8 cellular contexts compared by ENCODE assay signal in genomic region chr17:50297407-50297865, GRCh38. TPM values are rescaled to one million over a fixed set of nuclear protein-coding genes. Genes with fewer than 3 reads are reported as not detected.
DNase-seq lines count a peak whose midpoint lies in the region; ATAC-seq and TF ChIP-seq lines count a peak whose summit lies in the region.

No MANE protein-coding gene starts in this region.

- H3K27me3 ChIP-seq in osteoblast (ENCODE audit: insufficient read depth, low read length) (peaks cover 3% of the 10 kb centered on the region), tibial artery (no peaks in the 10 kb centered on the region)

- no peak overlapping the region for H3K4me3 ChIP-seq in Jurkat, Clone E6-1 (ENCODE audit: low read length)
- H3K4me3 ChIP-seq in fibroblast of villous mesenchyme (ENCODE audit: low read depth, low read length) (no peak overlapping the region), osteoblast (ENCODE audit: insufficient read depth, low read length) (no peak overlapping the region), tibial artery (no peak overlapping the region)

- intact Hi-C loops in tibial artery (cut with DNase I; ENCODE audit: low total_unique reads), result loop anchor here (2.0 to 5.0 kb wide), 2 partner anchors 95 to 205 kb away; no protein-coding TSS in a partner anchor

- H3K36me3 ChIP-seq in osteoblast (ENCODE audit: insufficient read depth, low read length), result no peaks in the 10 kb centered on the region
- H3K36me3 ChIP-seq in tibial artery, result no peaks in the 10 kb centered on the region

- no peaks in the 10 kb centered on the region for H3K9me3 ChIP-seq in osteoblast (ENCODE audit: low read depth, low read length)
- H3K9me3 ChIP-seq in tibial artery, result no peaks in the 10 kb centered on the region

- H3K4me1 ChIP-seq in osteoblast (ENCODE audit: insufficient read depth, low read length) (no peaks in the 10 kb centered on the region), tibial artery (no peaks in the 10 kb centered on the region)

- no peak overlapping the region for H2AFZ ChIP-seq in osteoblast (ENCODE audit: low read length)

- H3K27ac ChIP-seq in osteoblast (ENCODE audit: low read depth, low read length) (no peak overlapping the region), tibial artery (no peak overlapping the region)

- no peak overlapping the region for H3K4me2 ChIP-seq in osteoblast (ENCODE audit: insufficient read depth, low read length)

- H3K79me2 ChIP-seq in osteoblast (ENCODE audit: insufficient read depth, low read length), result no peaks in the 10 kb centered on the region

- no peaks in the 10 kb centered on the region for H4K20me1 ChIP-seq in osteoblast (ENCODE audit: insufficient read depth, low read length)

- no peak for ATAC-seq in HG02623 (IDR thresholded peaks at IDR 0.05; ENCODE audit: unreplicated experiment)

- peak; percentile 62 for TF ChIP-seq CTCF in fibroblast of villous mesenchyme (IDR thresholded peaks at IDR 0.05; ENCODE audit: insufficient read depth, low read depth, low read length)
- peak; percentile 92 for TF ChIP-seq CTCF in osteoblast (IDR thresholded peaks at IDR 0.05; ENCODE audit: extremely low read depth, low read depth, low read length)
- peak; percentile 95 to 99 for TF ChIP-seq CTCF in tibial artery (IDR thresholded peaks at IDR 0.05)

- DNase-seq in DMS79 treated with DMSO at 0.1 percent for 48 hours (lab: John Stamatoyannopoulos, UW), result peak; percentile 36
- DNase-seq in Jurkat, Clone E6-1 (ENCODE audit: low read depth, low spot score), result peak; percentile 57
- DNase-seq in RPMI7951 (ENCODE audit: low read depth), result peak; percentile 47
- peak; percentile 38 to 63 for DNase-seq in activated T-helper 1 cell treated with anti-CD3 and anti-CD28 coated beads, Interleukin-2, amount 50 U/mL, for 16 hours (ENCODE audit: low read depth in 1 of 2, low spot score in 1 of 2)
- DNase-seq in fibroblast of villous mesenchyme (ENCODE audit: low read depth), result peak; percentile 73
- DNase-seq in osteoblast (ENCODE audit: insufficient read length, low spot score, missing footprints), result peak; percentile 82
- peak; percentile 77 to 85 for DNase-seq in tibial artery

RNA-seq across cellular contexts. Expression of gene TMEM92, which starts 23.2 kb away (rescaled TPM):
- not detected for polyA plus RNA-seq in Jurkat, Clone E6-1 (2012; ENCODE audit: insufficient read depth, insufficient read length)
- total RNA-seq in RPMI7951 (2014; rRNA removed; shearing (Covaris generic)), result 0.29 TPM in 1 of 2 replicates, not detected in the other
- under 0.01 TPM in 1 of 2 replicates, not detected in the other for total RNA-seq in fibroblast of villous mesenchyme
- total RNA-seq in osteoblast, result under 0.01 and 0.36 TPM in 2 replicates

RNA-seq across cellular contexts. Expression of gene XYLT2, which starts 48.5 kb away (rescaled TPM):
- polyA plus RNA-seq in Jurkat, Clone E6-1 (2012; ENCODE audit: insufficient read depth, insufficient read length), result 15.0 TPM
- 12.4 and 15.2 TPM in 2 replicates for total RNA-seq in RPMI7951 (2014; rRNA removed; shearing (Covaris generic))
- 53.5 and 60.5 TPM in 2 replicates for total RNA-seq in fibroblast of villous mesenchyme
- 40.5 and 46.6 TPM in 2 replicates for total RNA-seq in osteoblast
